Comparison of ENCODE assay signal across 29 cellular contexts in genomic region chrX:16458208-16458607, GRCh38.
"Had no signal": no experiment of that assay in that cellular context is flagged by ENCODE, and none has a peak within 500 bp of the region (broad histone marks: within the 10 kb centered on the region; RNA-seq: fewer than 3 reads in every experiment).

No MANE protein-coding gene starts in this region.

- H3K4me1 ChIP-seq: lower lobe of right lung, right atrium auricular region, suprapubic skin, upper lobe of right lung had no signal

- H3K4me1 Mint-ChIP-seq: activated CD4-positive, alpha-beta T cell treated with anti-CD3 and anti-CD28 coated beads for 36 hours; activated CD8-positive, alpha-beta memory T cell treated with anti-CD3 and anti-CD28 coated beads, Interleukin-2, amount 10 ng/mL, durations not matched to agents 7 days and 5 days; immature natural killer cell; stimulated activated naive B cell treated with anti-CD40 and anti-IgM and Interleukin-4, amounts not matched to agents 10 μg/mL and 1 μg/mL and 100 μg/mL, for 72 hours had no signal

- H3K27ac ChIP-seq: cardiac muscle cell, coronary artery, dorsolateral prefrontal cortex, lower lobe of right lung, right atrium auricular region, suprapubic skin, tibial artery, upper lobe of right lung had no signal

- H3K27me3 ChIP-seq: cardiac muscle cell, right atrium auricular region, suprapubic skin, tibial artery, upper lobe of right lung had no signal

- H3K27ac Mint-ChIP-seq: activated CD4-positive, alpha-beta T cell treated with anti-CD3 and anti-CD28 coated beads for 36 hours; activated CD8-positive, alpha-beta memory T cell treated with anti-CD3 and anti-CD28 coated beads, Interleukin-2, amount 10 ng/mL, durations not matched to agents 7 days and 5 days; activated CD8-positive, alpha-beta T cell treated with anti-CD3 and anti-CD28 coated beads, Interleukin-2, amount 10 ng/mL, durations not matched to agents 7 days and 5 days; activated naive CD8-positive, alpha-beta T cell; brain; immature natural killer cell; naive thymus-derived CD8-positive, alpha-beta T cell; stimulated activated naive B cell treated with anti-CD40 and anti-IgM and Interleukin-4, amounts not matched to agents 10 μg/mL and 1 μg/mL and 100 μg/mL, for 72 hours; T-helper 2 cell treated with Interferon-gamma antibody and Interleukin-4, amounts not matched to agents 5 μg/mL and 100 μg/mL, for 36 hours had no signal

- H3K27me3 Mint-ChIP-seq: activated CD4-positive, alpha-beta T cell treated with anti-CD3 and anti-CD28 coated beads for 36 hours; activated CD8-positive, alpha-beta memory T cell treated with anti-CD3 and anti-CD28 coated beads, Interleukin-2, amount 10 ng/mL, durations not matched to agents 7 days and 5 days; activated naive CD8-positive, alpha-beta T cell; brain; naive thymus-derived CD8-positive, alpha-beta T cell had no signal

- DNase-seq: activated CD4-positive, alpha-beta T cell treated with anti-CD3 and anti-CD28 coated beads for 36 hours; activated CD4-positive, CD25-positive, alpha-beta regulatory T cell; activated CD8-positive, alpha-beta memory T cell treated with anti-CD3 and anti-CD28 coated beads, Interleukin-2, amount 10 ng/mL, durations not matched to agents 7 days and 5 days; activated CD8-positive, alpha-beta T cell treated with anti-CD3 and anti-CD28 coated beads, Interleukin-2, amount 10 ng/mL, durations not matched to agents 7 days and 5 days; activated effector memory CD4-positive, alpha-beta T cell treated with Interleukin-2 at 50 U/mL for 16 hours; activated naive CD4-positive, alpha-beta T cell treated with Interleukin-2 at 50 U/mL for 16 hours; activated T-cell treated with anti-CD3 and anti-CD28 coated beads for 4 hours; aorta; dorsolateral prefrontal cortex; effector memory CD4-positive, alpha-beta T cell; head of caudate nucleus; hypothalamus; immature natural killer cell; kidney; lower lobe of right lung; mesenchymal stem cell; naive thymus-derived CD8-positive, alpha-beta T cell; stimulated activated CD4-positive, alpha-beta T cell treated with anti-CD3 and anti-CD28 coated beads, Interleukin-15, amount 100 ng/mL, for 24 hours; stimulated activated CD4-positive, alpha-beta T cell treated with anti-CD3 and anti-CD28 coated beads, Interleukin-2, amount 100 ng/mL, for 24 hours; stimulated activated naive B cell treated with anti-CD40 and anti-IgM and Interleukin-4, amounts not matched to agents 10 μg/mL and 1 μg/mL and 100 μg/mL, for 72 hours; tibial artery; upper lobe of right lung had no signal

- H3K9me3 ChIP-seq: lower lobe of right lung, right atrium auricular region, suprapubic skin, tibial artery, upper lobe of right lung had no signal

- H3K4me3 ChIP-seq: cardiac muscle cell, coronary artery, dorsolateral prefrontal cortex, lower lobe of right lung, right atrium auricular region, suprapubic skin, tibial artery, upper lobe of right lung had no signal

- H3K36me3 ChIP-seq: cardiac muscle cell, lower lobe of right lung, right atrium auricular region, suprapubic skin, tibial artery, upper lobe of right lung had no signal

- H3K9me3 Mint-ChIP-seq: naive thymus-derived CD8-positive, alpha-beta T cell; stimulated activated naive B cell treated with anti-CD40 and anti-IgM and Interleukin-4, amounts not matched to agents 10 μg/mL and 1 μg/mL and 100 μg/mL, for 72 hours; T-helper 2 cell treated with Interferon-gamma antibody and Interleukin-4, amounts not matched to agents 5 μg/mL and 100 μg/mL, for 36 hours had no signal

- H3K4me3 Mint-ChIP-seq: activated CD4-positive, alpha-beta T cell treated with anti-CD3 and anti-CD28 coated beads for 36 hours; activated CD8-positive, alpha-beta memory T cell treated with anti-CD3 and anti-CD28 coated beads, Interleukin-2, amount 10 ng/mL, durations not matched to agents 7 days and 5 days; activated CD8-positive, alpha-beta T cell treated with anti-CD3 and anti-CD28 coated beads, Interleukin-2, amount 10 ng/mL, durations not matched to agents 7 days and 5 days; activated naive CD8-positive, alpha-beta T cell; brain; immature natural killer cell; naive thymus-derived CD8-positive, alpha-beta T cell; stimulated activated naive B cell treated with anti-CD40 and anti-IgM and Interleukin-4, amounts not matched to agents 10 μg/mL and 1 μg/mL and 100 μg/mL, for 72 hours; T-helper 2 cell treated with Interferon-gamma antibody and Interleukin-4, amounts not matched to agents 5 μg/mL and 100 μg/mL, for 36 hours had no signal

- ATAC-seq: activated CD4-positive, alpha-beta T cell treated with anti-CD3 and anti-CD28 coated beads for 36 hours; activated CD8-positive, alpha-beta memory T cell treated with anti-CD3 and anti-CD28 coated beads, Interleukin-2, amount 10 ng/mL, durations not matched to agents 7 days and 5 days; activated CD8-positive, alpha-beta T cell treated with anti-CD3 and anti-CD28 coated beads, Interleukin-2, amount 10 ng/mL, durations not matched to agents 7 days and 5 days; lower lobe of right lung; naive thymus-derived CD8-positive, alpha-beta T cell; stimulated activated naive B cell treated with anti-CD40 and anti-IgM and Interleukin-4, amounts not matched to agents 10 μg/mL and 1 μg/mL and 100 μg/mL, for 72 hours; upper lobe of right lung had no signal

- H3K36me3 Mint-ChIP-seq: activated CD8-positive, alpha-beta memory T cell treated with anti-CD3 and anti-CD28 coated beads, Interleukin-2, amount 10 ng/mL, durations not matched to agents 7 days and 5 days; activated naive CD8-positive, alpha-beta T cell; brain; immature natural killer cell; naive thymus-derived CD8-positive, alpha-beta T cell; stimulated activated naive B cell treated with anti-CD40 and anti-IgM and Interleukin-4, amounts not matched to agents 10 μg/mL and 1 μg/mL and 100 μg/mL, for 72 hours had no signal
